8 cellular contexts compared by ENCODE assay signal in the genomic region with DNA sequence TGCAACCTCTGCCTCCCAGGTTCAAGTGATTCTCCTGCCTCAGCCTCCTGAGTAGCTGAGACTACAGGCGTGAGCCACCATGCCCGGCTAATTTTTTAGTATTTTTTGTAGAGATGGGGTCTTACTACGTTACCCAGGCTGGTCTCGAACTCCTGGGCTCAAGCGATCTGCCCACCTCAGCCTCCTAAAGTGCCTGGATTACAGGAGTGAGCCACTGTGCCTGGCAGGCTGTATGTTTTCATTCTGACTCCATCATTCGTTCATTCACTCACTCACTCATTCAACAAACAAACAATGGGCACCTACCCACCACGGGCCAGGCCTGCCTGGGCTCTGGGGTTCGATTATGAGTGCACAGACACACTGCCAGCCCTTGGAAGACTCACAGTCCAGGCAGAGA.
A peak's percentile ranks its signal among the peaks of the same experiment; 100 is the strongest.
DNase-seq lines count a peak whose midpoint lies in the region; ATAC-seq, FAIRE-seq and TF ChIP-seq lines count a peak whose summit lies in the region.
"Not testable (repeated sequence)": the region's sequence is repeated elsewhere in the genome, so short reads cannot be mapped to it uniquely, and the experiment has no call there.

No MANE protein-coding gene starts in this region.

- H3K4me2 ChIP-seq in BLaER1 treated with 17β-estradiol and CSF1 and Interleukin-3, amounts not matched to agents 10 nM and 100 nM = peak overlapping the region; percentile 52 to 76 (median 67)
- not testable (repeated sequence) for H3K4me2 ChIP-seq in endothelial cell of umbilical vein (ENCODE audit: insufficient read depth, low read length)

- intact Hi-C loops in Panc1 (cut with micrococcal nuclease; ENCODE audit: unreplicated experiment); activated T-helper 1 cell treated with anti-CD3 and anti-CD28 coated beads, Interleukin-12 subunit alpha, Interleukin-12 subunit beta, Interleukin-2, Interleukin-4 antibody, amounts not matched to agents 30 ng/mL and 10 ng/mL and 1 ng/mL, durations not matched to agents 14 hours and 24 hours and 36 hours (cut with micrococcal nuclease); endothelial cell of umbilical vein (cut with micrococcal nuclease): not testable (repeated sequence)

- H3K4me1 ChIP-seq in BLaER1 treated with 17β-estradiol and CSF1 and Interleukin-3, amounts not matched to agents 10 nM and 100 nM = peaks cover 16 to 59% (median 46%) of the 10 kb centered on the region in 10 experiments
- not testable (repeated sequence) for H3K4me1 ChIP-seq in Panc1 (ENCODE audit: control insufficient read depth, insufficient read depth, low read length); endothelial cell of umbilical vein (ENCODE audit: control insufficient read depth, extremely low read depth, insufficient read depth, low read length)

- not testable (repeated sequence) for H4K20me1 ChIP-seq in BLaER1 treated with 17β-estradiol and CSF1 and Interleukin-3, amounts not matched to agents 10 nM and 100 nM; endothelial cell of umbilical vein (replicated peaks; ENCODE audit: control insufficient read depth, extremely low read depth, insufficient read depth, low read length)

- in situ Hi-C loops in Panc1 (cut with HindIII; ENCODE audit: low pct_unique_long_range_greater_than_20kb, low sequenced_read_pairs) = not testable (repeated sequence)

- H3K9me1 ChIP-seq in endothelial cell of umbilical vein (replicated peaks; ENCODE audit: control insufficient read depth, extremely low read depth, insufficient read depth, low read length) = not testable (repeated sequence)

- not testable (repeated sequence) for DNase-seq in Panc1 (ENCODE audit: low read depth, low spot score); WERI-Rb-1; activated T-helper 1 cell treated with anti-CD3 and anti-CD28 coated beads, Interleukin-12 subunit alpha, Interleukin-12 subunit beta, Interleukin-2, Interleukin-4 antibody, amounts not matched to agents 30 ng/mL and 10 ng/mL and 1 ng/mL, durations not matched to agents 14 hours and 24 hours and 36 hours (ENCODE audit: low spot score); endothelial cell of umbilical vein (ENCODE audit: low read depth, low spot score); natural killer cell treated with Interleukin-12 subunit alpha and Interleukin-12 subunit beta and Interleukin-15 and Interleukin-18, amount 100 ng/mL, for 72 hours (ENCODE audit: low spot score); type B pancreatic cell (ENCODE audit: extremely low spot score, unreplicated experiment)

- ATAC-seq in Panc1; natural killer cell treated with Interleukin-12 subunit alpha and Interleukin-12 subunit beta and Interleukin-15 and Interleukin-18, amount 100 ng/mL, for 72 hours: not testable (repeated sequence)

- POLR2A ChIA-PET in Panc1 (lab: Charles Lee); endothelial cell of umbilical vein (lab: Charles Lee): not testable (repeated sequence)

- H3K27ac Mint-ChIP-seq in activated T-helper 1 cell treated with anti-CD3 and anti-CD28 coated beads, Interleukin-12 subunit alpha, Interleukin-12 subunit beta, Interleukin-2, Interleukin-4 antibody, amounts not matched to agents 30 ng/mL and 10 ng/mL and 1 ng/mL, durations not matched to agents 14 hours and 24 hours and 36 hours = peak overlapping the region; percentile 49
- H3K27ac Mint-ChIP-seq in brain (peak overlapping the region in 4 of 5 experiments; percentile 60 to 95 (median 82)), type B pancreatic cell (peak overlapping the region; percentile 58)
- H3K27ac Mint-ChIP-seq in natural killer cell treated with Interleukin-12 subunit alpha and Interleukin-12 subunit beta and Interleukin-15 and Interleukin-18, amount 100 ng/mL, for 72 hours = peak overlapping the region; percentile 35 to 80

- H3K4me3 Mint-ChIP-seq in activated T-helper 1 cell treated with anti-CD3 and anti-CD28 coated beads, Interleukin-12 subunit alpha, Interleukin-12 subunit beta, Interleukin-2, Interleukin-4 antibody, amounts not matched to agents 30 ng/mL and 10 ng/mL and 1 ng/mL, durations not matched to agents 14 hours and 24 hours and 36 hours; brain; natural killer cell treated with Interleukin-12 subunit alpha and Interleukin-12 subunit beta and Interleukin-15 and Interleukin-18, amount 100 ng/mL, for 72 hours; type B pancreatic cell: not testable (repeated sequence)

- H3K36me3 ChIP-seq in BLaER1 treated with 17β-estradiol and CSF1 and Interleukin-3, amounts not matched to agents 10 nM and 100 nM; Panc1 (ENCODE audit: control insufficient read depth, insufficient read depth, low read length); WERI-Rb-1; endothelial cell of umbilical vein (ENCODE audit: control insufficient read depth in 2 of 2, extremely low read depth in 1 of 2, insufficient read depth in 2 of 2, low read length in 2 of 2): not testable (repeated sequence)

- not testable (repeated sequence) for TF ChIP-seq CTCF in Panc1 (IDR thresholded peaks at IDR 0.05); WERI-Rb-1 (IDR thresholded peaks at IDR 0.05; ENCODE audit: low read depth, low read length); brain (conservative IDR thresholded peaks at IDR 0.05); endothelial cell of umbilical vein (IDR thresholded peaks at IDR 0.05; ENCODE audit: extremely low read depth in 1 of 2, insufficient read depth in 1 of 2, low read depth in 1 of 2, low read length in 2 of 2); type B pancreatic cell (conservative IDR thresholded peaks at IDR 0.05)

- H2AFZ ChIP-seq in endothelial cell of umbilical vein (ENCODE audit: low read depth, low read length) = not testable (repeated sequence)

- CTCF ChIA-PET in Panc1 (lab: Charles Lee); endothelial cell of umbilical vein (lab: Charles Lee): not testable (repeated sequence)

- FAIRE-seq in endothelial cell of umbilical vein (lab: Jason Lieb, UNC) = peak; percentile 31

- not testable (repeated sequence) for H3K27me3 Mint-ChIP-seq in activated T-helper 1 cell treated with anti-CD3 and anti-CD28 coated beads, Interleukin-12 subunit alpha, Interleukin-12 subunit beta, Interleukin-2, Interleukin-4 antibody, amounts not matched to agents 30 ng/mL and 10 ng/mL and 1 ng/mL, durations not matched to agents 14 hours and 24 hours and 36 hours (ENCODE audit: insufficient read depth); brain; natural killer cell treated with Interleukin-12 subunit alpha and Interleukin-12 subunit beta and Interleukin-15 and Interleukin-18, amount 100 ng/mL, for 72 hours; type B pancreatic cell

- H3K4me3 ChIP-seq in BLaER1 treated with 17β-estradiol and CSF1 and Interleukin-3, amounts not matched to agents 10 nM and 100 nM; Panc1 (ENCODE audit: low read depth in 2 of 2, low read length in 2 of 2); WERI-Rb-1 (ENCODE audit: low read depth, low read length); endothelial cell of umbilical vein (replicated peaks in 1 of 3; ENCODE audit: insufficient read depth in 1 of 3, low read depth in 1 of 3, low read length in 3 of 3): not testable (repeated sequence)

- not testable (repeated sequence) for H3K27me3 ChIP-seq in BLaER1 treated with 17β-estradiol and CSF1 and Interleukin-3, amounts not matched to agents 10 nM and 100 nM; Panc1 (ENCODE audit: control insufficient read depth, insufficient read depth, low read length); WERI-Rb-1 (ENCODE audit: insufficient read depth, low read depth, severe bottlenecking); endothelial cell of umbilical vein (ENCODE audit: control insufficient read depth in 2 of 2, insufficient read depth in 2 of 2, low read length in 2 of 2)

- not testable (repeated sequence) for H3K79me2 ChIP-seq in endothelial cell of umbilical vein (ENCODE audit: control insufficient read depth, insufficient read depth, low read length)

- dilution Hi-C loops in endothelial cell of umbilical vein (cut with MboI; ENCODE audit: extremely low pct_ligation_motif_present, low sequenced_read_pairs) = not testable (repeated sequence)

- BruUV-seq in Panc1 (replicated peaks; lab: Mats Ljungman, UMichigan); endothelial cell of umbilical vein (replicated peaks; lab: Mats Ljungman, UMichigan): not testable (repeated sequence)

- H3K9ac ChIP-seq in BLaER1 treated with 17β-estradiol and CSF1 and Interleukin-3, amounts not matched to agents 10 nM and 100 nM = peak overlapping the region in 4 of 11 experiments; percentile 1 to 33 (median 17); a peak in 1 of 22 replicates
- not testable (repeated sequence) for H3K9ac ChIP-seq in endothelial cell of umbilical vein (replicated peaks; ENCODE audit: extremely low read depth, insufficient read depth, low read length)

- H3K27ac ChIP-seq in BLaER1 treated with 17β-estradiol and CSF1 and Interleukin-3, amounts not matched to agents 10 nM and 100 nM = 0 out of 22 replicates have a peak overlapping the region, but pooled peaks of 1 of the 11 experiments have one; percentile 7
- H3K27ac ChIP-seq in Panc1 (ENCODE audit: low read length) (peak overlapping the region; percentile 48; the same call in 1 of the 2 replicates), WERI-Rb-1 (peak overlapping the region; percentile 31)
- not testable (repeated sequence) for H3K27ac ChIP-seq in endothelial cell of umbilical vein (ENCODE audit: insufficient read depth, low read depth, low read length)

- not testable (repeated sequence) for H3K9me3 Mint-ChIP-seq in activated T-helper 1 cell treated with anti-CD3 and anti-CD28 coated beads, Interleukin-12 subunit alpha, Interleukin-12 subunit beta, Interleukin-2, Interleukin-4 antibody, amounts not matched to agents 30 ng/mL and 10 ng/mL and 1 ng/mL, durations not matched to agents 14 hours and 24 hours and 36 hours; natural killer cell treated with Interleukin-12 subunit alpha and Interleukin-12 subunit beta and Interleukin-15 and Interleukin-18, amount 100 ng/mL, for 72 hours; type B pancreatic cell
- peaks cover 0 to 15% (median 12%) of the 10 kb centered on the region in 5 experiments for H3K9me3 Mint-ChIP-seq in brain

- not testable (repeated sequence) for H3K36me3 Mint-ChIP-seq in activated T-helper 1 cell treated with anti-CD3 and anti-CD28 coated beads, Interleukin-12 subunit alpha, Interleukin-12 subunit beta, Interleukin-2, Interleukin-4 antibody, amounts not matched to agents 30 ng/mL and 10 ng/mL and 1 ng/mL, durations not matched to agents 14 hours and 24 hours and 36 hours (ENCODE audit: low read depth); brain; natural killer cell treated with Interleukin-12 subunit alpha and Interleukin-12 subunit beta and Interleukin-15 and Interleukin-18, amount 100 ng/mL, for 72 hours; type B pancreatic cell

- not testable (repeated sequence) for TF ChIP-seq POLR2A in endothelial cell of umbilical vein (IDR thresholded peaks at IDR 0.05; ENCODE audit: low read depth, low read length)

- peaks cover 12% of the 10 kb centered on the region for H3K4me1 Mint-ChIP-seq in activated T-helper 1 cell treated with anti-CD3 and anti-CD28 coated beads, Interleukin-12 subunit alpha, Interleukin-12 subunit beta, Interleukin-2, Interleukin-4 antibody, amounts not matched to agents 30 ng/mL and 10 ng/mL and 1 ng/mL, durations not matched to agents 14 hours and 24 hours and 36 hours (ENCODE audit: low read depth)
- H3K4me1 Mint-ChIP-seq in brain (peaks cover 61% of the 10 kb centered on the region), type B pancreatic cell (ENCODE audit: unreplicated experiment) (peaks cover 48% of the 10 kb centered on the region)
- peaks cover 14 to 26% of the 10 kb centered on the region in 2 donors for H3K4me1 Mint-ChIP-seq in natural killer cell treated with Interleukin-12 subunit alpha and Interleukin-12 subunit beta and Interleukin-15 and Interleukin-18, amount 100 ng/mL, for 72 hours (ENCODE audit: low read depth in 2 of 2)

- H3K9me3 ChIP-seq in BLaER1 treated with 17β-estradiol and CSF1 and Interleukin-3, amounts not matched to agents 10 nM and 100 nM (replicated peaks in 1 of 11); Panc1 (ENCODE audit: control insufficient read depth, insufficient read depth, low read depth, low read length); WERI-Rb-1 (ENCODE audit: severe bottlenecking); endothelial cell of umbilical vein (replicated peaks; ENCODE audit: control insufficient read depth, insufficient read depth, low read length): not testable (repeated sequence)
